8 cellular contexts compared by ENCODE assay signal in genomic region chr15:40103124-40103858, GRCh38. TPM values are rescaled to one million over a fixed set of nuclear protein-coding genes. Genes with fewer than 3 reads are reported as not detected.
DNase-seq lines count a peak whose midpoint lies in the region; ATAC-seq and TF ChIP-seq lines count a peak whose summit lies in the region.

No MANE protein-coding gene starts in this region.

- H3K9me2 ChIP-seq in DOHH2 (replicated peaks; ENCODE audit: control insufficient read depth, low read length), result no peaks in the 10 kb centered on the region

- H3K36me3 ChIP-seq in DOHH2 (ENCODE audit: control insufficient read depth, low read length) (peaks cover 42% of the 10 kb centered on the region), spleen (peaks cover 0 to 32% (median 0%) of the 10 kb centered on the region in 6 donors)

- H4K20me1 ChIP-seq in DOHH2 (ENCODE audit: control insufficient read depth, insufficient read depth, low read depth, low read length), result no peaks in the 10 kb centered on the region

- WGBS in spleen, 5 donors, result 50 to 64% (median 61%) methylated on average over 15 to 28 of the region's 28 CpGs

- peaks cover 28% of the 10 kb centered on the region for H3F3A ChIP-seq in DOHH2 (ENCODE audit: control insufficient read depth, insufficient read depth)

- peaks cover 99% of the 10 kb centered on the region for H3K4me1 ChIP-seq in DOHH2 (ENCODE audit: control insufficient read depth, low read length)
- H3K4me1 ChIP-seq in spleen, result peaks cover 76 to 100% (median 98%) of the 10 kb centered on the region in 6 donors

- DNase-seq in NCI-H2171 treated with DMSO at 0.1 percent for 48 hours (lab: John Stamatoyannopoulos, UW) (peak; percentile 87), cardiac fibroblast (ENCODE audit: low read depth in 2 of 2) (peak; percentile 53 to 74), inferior parietal cortex (ENCODE audit: extremely low spot score) (peak; percentile 67), spleen (peak; percentile 88), germinal center (ENCODE audit: low spot score) (no peak)

- TF ChIP-seq CTCF in DOHH2 (IDR thresholded peaks at IDR 0.05; ENCODE audit: low read depth, low read length, poor library complexity, severe bottlenecking) (no peak), cardiac fibroblast (IDR thresholded peaks at IDR 0.05; ENCODE audit: low read depth, low read length) (no peak), spleen (IDR thresholded peaks at IDR 0.05 in 8 of 11, conservative IDR thresholded peaks at IDR 0.05 in 3 of 11) (no peak)

- H3K9me3 ChIP-seq in DOHH2 (ENCODE audit: control insufficient read depth, insufficient read depth, low read length), result no peaks in the 10 kb centered on the region
- H3K9me3 ChIP-seq in spleen, result no peaks in the 10 kb centered on the region

- TF ChIP-seq POLR2A in spleen (IDR thresholded peaks at IDR 0.05), result no peak

- no peak for ATAC-seq in GM21723 (IDR thresholded peaks at IDR 0.05; ENCODE audit: unreplicated experiment)
- no peak for ATAC-seq in HG03025 (IDR thresholded peaks at IDR 0.05; ENCODE audit: low FRiP score, unreplicated experiment)

- H3K27me3 ChIP-seq in DOHH2 (ENCODE audit: control insufficient read depth, low read length) (no peaks in the 10 kb centered on the region), spleen (replicated peaks in 1 of 7) (no peaks in the 10 kb centered on the region)

- H3K79me2 ChIP-seq in DOHH2 (ENCODE audit: control insufficient read depth, low read length), result peaks cover 44% of the 10 kb centered on the region

- intact Hi-C loops in spleen (cut with DNase I; ENCODE audit: low total_unique reads), result loop anchor here (5.0 kb wide), 1 partner anchor 56 kb away; no protein-coding TSS in a partner anchor

- H3K4me2 ChIP-seq in DOHH2 (ENCODE audit: low read length), result peak overlapping the region; percentile 84; the same call in 1 of the 2 replicates

- H3K27ac ChIP-seq in DOHH2 (ENCODE audit: low read depth, low read length), result peak overlapping the region; percentile 13; the same call in 1 of the 2 replicates
- peak overlapping the region in 7 of 8 donors; percentile 2 to 92 (median 82) for H3K27ac ChIP-seq in spleen

- H3K4me3 ChIP-seq in DOHH2 (ENCODE audit: low read length) (no peak overlapping the region), cardiac fibroblast (replicated peaks in 1 of 2; ENCODE audit: low read depth in 2 of 2, low read length in 2 of 2) (no peak overlapping the region), spleen (peak overlapping the region in 1 of 8 donors; percentile 23)

RNA-seq across cellular contexts. Expression of gene BMF, which starts 5.4 kb away (rescaled TPM):
- total RNA-seq in spleen, result 10 to 100 TPM; 16.9 to 77.9 (median 36.1) TPM
- polyA plus RNA-seq in spleen, result 10 to 100 TPM; 25.5 to 33.1 (median 27.7) TPM

RNA-seq across cellular contexts. Expression of gene BUB1B, which starts 57.6 kb away (rescaled TPM):
- 10 to 100 TPM in 3 of 7 donors, 1 to 10 TPM in 4; 3.0 to 11.8 (median 8.5) TPM for total RNA-seq in spleen
- polyA plus RNA-seq in spleen, result 1 to 10 TPM; 1.2 to 4.7 (median 2.3) TPM
